Comparison of ENCODE assay signal across 11 cellular contexts in genomic region chr20:9575836-9576235, GRCh38.
"Had no signal": no experiment of that assay in that cellular context is flagged by ENCODE, and none has a peak within 500 bp of the region (broad histone marks: within the 10 kb centered on the region; RNA-seq: fewer than 3 reads in every experiment).

No MANE protein-coding gene starts in this region.

- ATAC-seq: HCT116, HepG2 had no signal

- H3K9ac ChIP-seq: GM23248, KMS-11 had no signal

- H3K4me2 ChIP-seq: KMS-11 had no signal

- H3K36me3 Mint-ChIP-seq: IgD-negative memory B cell had no signal

- FAIRE-seq: H54, HepG2 had no signal

- H3K9me3 Mint-ChIP-seq: HFFc6 had no signal

- H3K27ac Mint-ChIP-seq: HFFc6, IgD-negative memory B cell had no signal

- H3K4me3 ChIP-seq: GM23248 had no signal

- H2AFZ ChIP-seq: GM23248 had no signal

- H3K27ac ChIP-seq: GM23248, HL-60, KMS-11 had no signal

- H3K4me3 Mint-ChIP-seq: HFFc6, IgD-negative memory B cell had no signal

- DNase-seq: GM23248, GOT3, H9, HFFc6, KBM-7 had no signal
